In genomic region chr3:112233083-112233482, GRCh38 we compare ENCODE assay signal across 18 cellular contexts.
A peak's percentile ranks its signal among the peaks of the same experiment; 100 is the strongest.
DNase-seq lines count a peak whose midpoint lies in the region; ATAC-seq lines count a peak whose summit lies in the region.
"Had no signal": no experiment of that assay in that cellular context is flagged by ENCODE, and none has a peak within 500 bp of the region (broad histone marks: within the 10 kb centered on the region; RNA-seq: fewer than 3 reads in every experiment).

No MANE protein-coding gene starts in this region.

- DNase-seq in DMS 273 (lab: John Stamatoyannopoulos, UW; ENCODE audit: unreplicated experiment) (peak; percentile 13), DMS 273 treated with DMSO at 0.1 percent for 48 hours (lab: John Stamatoyannopoulos, UW) (no peak), Right ventricle myocardium inferior (ENCODE audit: missing footprints) (peak; percentile 20), left ventricle myocardium superior (no peak), dermis blood vessel endothelial cell (peak; percentile 5), posterior vena cava (ENCODE audit: low spot score) (no peak)
- DNase-seq: AML-193; Caco-2; CD4-positive, alpha-beta T cell; DND-41; GOT3; H7; HFFc6; IMR-90 had no signal

- intact Hi-C loops in Right ventricle myocardium inferior (cut with DNase I) (no loop called here), left ventricle myocardium superior (cut with micrococcal nuclease) (no loop called here), posterior vena cava (cut with DNase I) (loop anchor here in 1 of 2 donors (5.0 kb wide), 1 partner anchor 204 kb away; no protein-coding TSS in a partner anchor)

- no peak for ATAC-seq in Right ventricle myocardium inferior
- ATAC-seq in left ventricle myocardium superior: no peak
- no peak for ATAC-seq in GM21381 (IDR thresholded peaks at IDR 0.05; ENCODE audit: unreplicated experiment)
- no peak for ATAC-seq in GM21447 (IDR thresholded peaks at IDR 0.05; ENCODE audit: unreplicated experiment)
- ATAC-seq: A549, HCT116 had no signal

Comparison
In these comparisons a context has a peak if more than half of its experiments do, and no peak if none do; other contexts are left out.
1. DNase-seq: peak in DMS 273 (single experiment), Right ventricle myocardium inferior (single experiment) and dermis blood vessel endothelial cell (single experiment); none in DMS 273 treated with DMSO at 0.1 percent for 48 hours (single experiment), left ventricle myocardium superior (single experiment) and posterior vena cava (single experiment).